1 cellular context compared by ENCODE assay signal in genomic region chr1:38253314-38253713, GRCh38.
TF ChIP-seq lines count a peak whose summit lies in the region.

No MANE protein-coding gene starts in this region.

TF ChIP-seq in K562, 482 proteins besides CTCF, POLR2A, EP300 and RAD21 (continued from another document):
- TF ChIP-seq GMEB1 (CRISPR knock-in tag; IDR thresholded peaks at IDR 0.05) (no peak), HDAC3 (IDR thresholded peaks at IDR 0.05; ENCODE audit: borderline replicate concordance, partially characterized antibody) (no peak), BHLHE40 (IDR thresholded peaks at IDR 0.05; ENCODE audit: low read length) (0 out of 2 replicates have a peak, but pooled peaks have one; percentile 25), ZC3H8 (IDR thresholded peaks at IDR 0.05) (no peak), POLR3G (IDR thresholded peaks at IDR 0.05; ENCODE audit: extremely low read depth, insufficient read length, insufficient replicate concordance) (no peak), ZFP1 (CRISPR knock-in tag; IDR thresholded peaks at IDR 0.05) (no peak), KAT7 (CRISPR knock-in tag; IDR thresholded peaks at IDR 0.05; ENCODE audit: borderline replicate concordance) (no peak), TFAM (CRISPR knock-in tag; conservative IDR thresholded peaks at IDR 0.05) (no peak), DLX4 (CRISPR knock-in tag; IDR thresholded peaks at IDR 0.05) (no peak), CBFA2T2 (conservative IDR thresholded peaks at IDR 0.05) (peak; percentile 33), RAD51 (IDR thresholded peaks at IDR 0.05; ENCODE audit: borderline replicate concordance, low read depth) (peak; percentile 79), GABPB1 (CRISPR knock-in tag; IDR thresholded peaks at IDR 0.05) (no peak), TOE1 (IDR thresholded peaks at IDR 0.05; ENCODE audit: borderline replicate concordance) (peak; percentile 62; the same call in 1 of the 2 replicates), TOE1 (CRISPR knock-in tag; IDR thresholded peaks at IDR 0.05; ENCODE audit: borderline replicate concordance, low read depth) (no peak), ZNF507 (tag; conservative IDR thresholded peaks at IDR 0.05) (no peak), DIDO1 (tag; IDR thresholded peaks at IDR 0.05; ENCODE audit: low read depth) (no peak), U2AF1 (optimal IDR thresholded peaks at IDR 0.05; ENCODE audit: low read depth, low read length) (no peak), PKNOX1 (IDR thresholded peaks at IDR 0.05) (no peak), ZNF785 (CRISPR knock-in tag; IDR thresholded peaks at IDR 0.05) (no peak), RREB1 (CRISPR knock-in tag; IDR thresholded peaks at IDR 0.05) (no peak), NFIX (CRISPR knock-in tag; IDR thresholded peaks at IDR 0.05; ENCODE audit: low read depth) (no peak), SUPT5H (IDR thresholded peaks at IDR 0.05) (no peak), TEAD1 (CRISPR knock-in tag; IDR thresholded peaks at IDR 0.05) (no peak), USF2 (CRISPR knock-in tag; IDR thresholded peaks at IDR 0.05) (peak; percentile 16; the same call in 1 of the 2 replicates)
TF ChIP-seq in K562: peak in this region for 6.
